In the genomic region with DNA sequence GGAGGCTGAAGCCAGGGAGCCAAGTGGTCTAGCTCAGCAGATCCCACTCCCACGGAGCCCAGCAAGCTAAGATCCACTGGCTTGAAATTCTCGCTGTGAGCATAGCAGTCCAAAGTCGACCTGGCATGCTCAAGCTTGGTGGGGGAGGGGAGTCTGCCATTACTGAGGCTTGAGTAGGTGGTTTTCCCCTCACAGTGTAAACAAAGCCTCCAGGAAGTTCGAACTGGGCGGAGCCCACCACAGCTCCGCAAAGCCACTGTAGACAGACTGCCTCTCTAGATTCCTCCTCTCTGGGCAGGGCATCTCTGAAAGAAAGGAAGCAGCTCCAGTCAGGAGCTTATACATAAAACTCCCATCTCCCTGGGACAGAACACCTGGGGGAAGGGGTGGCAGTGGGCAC, we compare ENCODE assay signal across 7 cellular contexts.
DNase-seq lines count a peak whose midpoint lies in the region; TF ChIP-seq lines count a peak whose summit lies in the region.
"Not testable (repeated sequence)": the region's sequence is repeated elsewhere in the genome, so short reads cannot be mapped to it uniquely, and the experiment has no call there.

No MANE protein-coding gene starts in this region.

- not testable (repeated sequence) for H3K9me3 ChIP-seq in H9 (ENCODE audit: control insufficient read depth, low read depth, low read length); neural progenitor cell (ENCODE audit: low read depth)

- not testable (repeated sequence) for H2BK12ac ChIP-seq in H9 (ENCODE audit: insufficient read length, low read depth, low read length)

- POLR2A ChIA-PET in activated CD4-positive, alpha-beta T cell treated with anti-CD3 and anti-CD28 coated beads, Interleukin-2, amount 10 ng/mL, durations not matched to agents 7 days and 5 days (lab: Charles Lee) = not testable (repeated sequence)

- H3K14ac ChIP-seq in H9 (ENCODE audit: insufficient read depth, low read length) = not testable (repeated sequence)

- H3K4me3 ChIP-seq in neural progenitor cell = not testable (repeated sequence)

- not testable (repeated sequence) for H3K56ac ChIP-seq in H9 (ENCODE audit: insufficient read length, low read depth, low read length)

- not testable (repeated sequence) for H3T11ph ChIP-seq in H9 (ENCODE audit: low read length)

- not testable (repeated sequence) for H2AFZ ChIP-seq in H9 (ENCODE audit: low read length)
- H2AFZ ChIP-seq in neural progenitor cell (replicated peaks) = peak overlapping the region; percentile 79

- not testable (repeated sequence) for H2BK5ac ChIP-seq in H9 (ENCODE audit: insufficient read length, low read length)

- not testable (repeated sequence) for H2BK20ac ChIP-seq in H9 (ENCODE audit: low read depth, low read length, poor library complexity, severe bottlenecking)

- not testable (repeated sequence) for H3K79me1 ChIP-seq in H9 (ENCODE audit: insufficient read depth, low read depth, low read length, poor library complexity, severe bottlenecking)

- peak overlapping the region in 1 of 3 experiments; percentile 58; a peak in 2 of 7 replicates for H3K27ac Mint-ChIP-seq in H9
- H3K27ac Mint-ChIP-seq in activated CD4-positive, alpha-beta T cell treated with anti-CD3 and anti-CD28 coated beads, Interleukin-2, amount 10 ng/mL, durations not matched to agents 7 days and 5 days = peak overlapping the region; percentile 82
- H3K27ac Mint-ChIP-seq in activated naive CD4-positive, alpha-beta T cell treated with anti-CD3 and anti-CD28 coated beads, Interleukin-2, amount 10 ng/mL, durations not matched to agents 7 days and 5 days = peak overlapping the region; percentile 82
- not testable (repeated sequence) for H3K27ac Mint-ChIP-seq in neural progenitor cell

- peaks cover 8 to 26% (median 9%) of the 10 kb centered on the region in 3 experiments; a peak in 6 of 7 replicates for H3K36me3 Mint-ChIP-seq in H9 (ENCODE audit: insufficient read depth in 1 of 3, low read depth in 3 of 3)
- H3K36me3 Mint-ChIP-seq in activated CD4-positive, alpha-beta T cell treated with anti-CD3 and anti-CD28 coated beads, Interleukin-2, amount 10 ng/mL, durations not matched to agents 7 days and 5 days (ENCODE audit: low read depth); activated naive CD4-positive, alpha-beta T cell treated with anti-CD3 and anti-CD28 coated beads, Interleukin-2, amount 10 ng/mL, durations not matched to agents 7 days and 5 days; neural progenitor cell: not testable (repeated sequence)

- H3K23me2 ChIP-seq in H9 (ENCODE audit: insufficient read length, low read depth, low read length, poor library complexity, severe bottlenecking) = not testable (repeated sequence)

- not testable (repeated sequence) for H3K27me3 Mint-ChIP-seq in H9 (ENCODE audit: low read depth); activated CD4-positive, alpha-beta T cell treated with anti-CD3 and anti-CD28 coated beads, Interleukin-2, amount 10 ng/mL, durations not matched to agents 7 days and 5 days; neural progenitor cell (ENCODE audit: insufficient read depth, low read depth)
- H3K27me3 Mint-ChIP-seq in activated naive CD4-positive, alpha-beta T cell treated with anti-CD3 and anti-CD28 coated beads, Interleukin-2, amount 10 ng/mL, durations not matched to agents 7 days and 5 days = peaks cover 13% of the 10 kb centered on the region

- not testable (repeated sequence) for H2AK5ac ChIP-seq in H9 (ENCODE audit: insufficient read length, low read length)

- DNase-seq in CMK (ENCODE audit: low read depth) (peak; percentile 41), H9 (peak; percentile 50), NCI-H510A treated with DMSO at 0.1 percent for 48 hours (lab: John Stamatoyannopoulos, UW) (peak; percentile 9), islet precursor cell (peak; percentile 63), neural progenitor cell (ENCODE audit: low spot score) (peak; percentile 16)
- DNase-seq in activated CD4-positive, alpha-beta T cell treated with anti-CD3 and anti-CD28 coated beads, Interleukin-2, amount 10 ng/mL, durations not matched to agents 7 days and 5 days = peak; percentile 33
- peak; percentile 72 for DNase-seq in activated naive CD4-positive, alpha-beta T cell treated with anti-CD3 and anti-CD28 coated beads, Interleukin-2, amount 10 ng/mL, durations not matched to agents 7 days and 5 days

- H3K9ac ChIP-seq in H9 (ENCODE audit: extremely low read depth, insufficient read length, low read length); neural progenitor cell: not testable (repeated sequence)

- H2BK120ac ChIP-seq in H9 (ENCODE audit: low read depth, low read length, poor library complexity, severe bottlenecking) = not testable (repeated sequence)

- not testable (repeated sequence) for H4K20me1 ChIP-seq in H9 (ENCODE audit: control insufficient read depth, insufficient read depth, insufficient read length); neural progenitor cell (ENCODE audit: low read depth)

- not testable (repeated sequence) for H3K27ac ChIP-seq in H9 (ENCODE audit: insufficient read length, low read depth, low read length); neural progenitor cell

- TF ChIP-seq CTCF in H9 (conservative IDR thresholded peaks at IDR 0.05); neural progenitor cell (IDR thresholded peaks at IDR 0.05): not testable (repeated sequence)

- not testable (repeated sequence) for H4K8ac ChIP-seq in H9 (replicated peaks; ENCODE audit: insufficient read length, low read depth, low read length)

- not testable (repeated sequence) for H3K79me2 ChIP-seq in H9 (ENCODE audit: insufficient read depth, low read length); neural progenitor cell (ENCODE audit: low read depth)

- peaks cover 7 to 12% of the 10 kb centered on the region in 2 experiments; a peak in 4 of 5 replicates for H3K9me3 Mint-ChIP-seq in H9
- not testable (repeated sequence) for H3K9me3 Mint-ChIP-seq in activated CD4-positive, alpha-beta T cell treated with anti-CD3 and anti-CD28 coated beads, Interleukin-2, amount 10 ng/mL, durations not matched to agents 7 days and 5 days; neural progenitor cell
- H3K9me3 Mint-ChIP-seq in activated naive CD4-positive, alpha-beta T cell treated with anti-CD3 and anti-CD28 coated beads, Interleukin-2, amount 10 ng/mL, durations not matched to agents 7 days and 5 days = peaks cover 23% of the 10 kb centered on the region

- not testable (repeated sequence) for H3K36me3 ChIP-seq in neural progenitor cell

- CTCF ChIA-PET in activated CD4-positive, alpha-beta T cell treated with anti-CD3 and anti-CD28 coated beads, Interleukin-2, amount 10 ng/mL, durations not matched to agents 7 days and 5 days (lab: Charles Lee) = interaction anchor here (0.6 kb wide), 1 partner anchor 147 kb away, joined by 4 read pairs; no protein-coding TSS in a partner anchor
- CTCF ChIA-PET in activated naive CD4-positive, alpha-beta T cell treated with anti-CD3 and anti-CD28 coated beads, Interleukin-2, amount 10 ng/mL, durations not matched to agents 7 days and 5 days (lab: Charles Lee) = not testable (repeated sequence)

- H3K4me2 ChIP-seq in H9 (ENCODE audit: insufficient read depth, insufficient read length, low read length) = not testable (repeated sequence)
- H3K4me2 ChIP-seq in neural progenitor cell = peak overlapping the region; percentile 15

- H3K23ac ChIP-seq in H9 (ENCODE audit: insufficient read length, low read depth, low read length) = not testable (repeated sequence)

- H2BK15ac ChIP-seq in H9 (ENCODE audit: low read depth, low read length) = not testable (repeated sequence)

- peaks cover 12% of the 10 kb centered on the region in 2 experiments for H3K4me1 Mint-ChIP-seq in H9
- H3K4me1 Mint-ChIP-seq in activated CD4-positive, alpha-beta T cell treated with anti-CD3 and anti-CD28 coated beads, Interleukin-2, amount 10 ng/mL, durations not matched to agents 7 days and 5 days; neural progenitor cell: not testable (repeated sequence)
- peaks cover 21% of the 10 kb centered on the region for H3K4me1 Mint-ChIP-seq in activated naive CD4-positive, alpha-beta T cell treated with anti-CD3 and anti-CD28 coated beads, Interleukin-2, amount 10 ng/mL, durations not matched to agents 7 days and 5 days

- not testable (repeated sequence) for H4K5ac ChIP-seq in H9 (ENCODE audit: insufficient read length, low read depth, low read length)

- not testable (repeated sequence) for H3K27me3 ChIP-seq in H9 (ENCODE audit: insufficient read depth, low read length); neural progenitor cell

- H3K4ac ChIP-seq in H9 (ENCODE audit: low read depth, low read length) = not testable (repeated sequence)

- not testable (repeated sequence) for H3K18ac ChIP-seq in H9 (ENCODE audit: insufficient read length, low read depth, low read length)

- WGBS in H9 (ENCODE audit: extremely low coverage, insufficient read length, low lambda C conversion rate) = no CpG with 5 or more reads among the region's 6 CpGs

- not testable (repeated sequence) for H3F3A ChIP-seq in neural progenitor cell (ENCODE audit: low read depth)

- not testable (repeated sequence) for H3K4me1 ChIP-seq in H9 (ENCODE audit: insufficient read depth, low read length); neural progenitor cell

- H4K91ac ChIP-seq in H9 (ENCODE audit: insufficient read length, low read depth, low read length) = not testable (repeated sequence)

- not testable (repeated sequence) for H3K4me3 Mint-ChIP-seq in H9; activated CD4-positive, alpha-beta T cell treated with anti-CD3 and anti-CD28 coated beads, Interleukin-2, amount 10 ng/mL, durations not matched to agents 7 days and 5 days; neural progenitor cell
- H3K4me3 Mint-ChIP-seq in activated naive CD4-positive, alpha-beta T cell treated with anti-CD3 and anti-CD28 coated beads, Interleukin-2, amount 10 ng/mL, durations not matched to agents 7 days and 5 days = peak overlapping the region; percentile 25

Comparison
In these comparisons a context has a peak if more than half of its experiments do, and no peak if none do; other contexts are left out.
1. DNase-seq: peak in every context shown above with its lines; median percentile 72 in activated naive CD4-positive, alpha-beta T cell treated with anti-CD3 and anti-CD28 coated beads, Interleukin-2, amount 10 ng/mL, durations not matched to agents 7 days and 5 days; 63 in islet precursor cell; 50 in H9; 41 in CMK; 33 in activated CD4-positive, alpha-beta T cell treated with anti-CD3 and anti-CD28 coated beads, Interleukin-2, amount 10 ng/mL, durations not matched to agents 7 days and 5 days; 16 in neural progenitor cell; 9 in NCI-H510A treated with DMSO at 0.1 percent for 48 hours.